1 cellular context compared by ENCODE assay signal in genomic region chr20:63933646-63934045, GRCh38.
TF ChIP-seq lines count a peak whose summit lies in the region.

No MANE protein-coding gene starts in this region.

TF ChIP-seq in WTC11, 78 proteins besides CTCF, POLR2A, EP300 and RAD21 (continued from another document):
- no peak for TF ChIP-seq ZNF416 (CRISPR knock-in tag; IDR thresholded peaks at IDR 0.05)
